Comparison of ENCODE assay signal across 1 cellular context in genomic region chr19:3500429-3501101, GRCh38.
TF ChIP-seq lines count a peak whose summit lies in the region.

DOHH (minus strand) TSS chr19:3500674; CDS start chr19:3496814, 3,860 bp downstream.

TF ChIP-seq in K562, 482 proteins besides CTCF, POLR2A, EP300 and RAD21 (continued from another document and continues in another):
- no peak for TF ChIP-seq ZNF318 (IDR thresholded peaks at IDR 0.05; ENCODE audit: borderline replicate concordance in 1 of 2, low read depth in 1 of 2)
- TF ChIP-seq XRCC3 (IDR thresholded peaks at IDR 0.05) = no peak
- peak; percentile 85 for TF ChIP-seq SUPT5H (IDR thresholded peaks at IDR 0.05)
- no peak for TF ChIP-seq CBX2 (IDR thresholded peaks at IDR 0.05; ENCODE audit: insufficient read depth, low read length, poor library complexity, severe bottlenecking)
- TF ChIP-seq ATF6 (CRISPR knock-in tag; IDR thresholded peaks at IDR 0.05) = peak; percentile 81
- no peak for TF ChIP-seq SFPQ (IDR thresholded peaks at IDR 0.05; ENCODE audit: low read depth, low read length)
- TF ChIP-seq POLR2AphosphoS2 (IDR thresholded peaks at IDR 0.05; ENCODE audit: low read length) = no peak
- peak; percentile 100 for TF ChIP-seq USF2 (CRISPR knock-in tag; IDR thresholded peaks at IDR 0.05)
- TF ChIP-seq BMI1 (IDR thresholded peaks at IDR 0.05; ENCODE audit: low read length) = no peak
- no peak for TF ChIP-seq ID3 (CRISPR knock-in tag; IDR thresholded peaks at IDR 0.05)
- TF ChIP-seq ID3 (tag; IDR thresholded peaks at IDR 0.05) = peak; percentile 76; the same call in 1 of the 2 replicates
- TF ChIP-seq THAP7 (CRISPR knock-in tag; IDR thresholded peaks at IDR 0.05) = no peak
- no peak for TF ChIP-seq HEY1 (CRISPR knock-in tag; IDR thresholded peaks at IDR 0.05; ENCODE audit: borderline replicate concordance)
- peak in 1 of 2 experiments; percentile 87; a peak in 1 of 4 replicates for TF ChIP-seq MLLT1 (IDR thresholded peaks at IDR 0.05)
- no peak for TF ChIP-seq ZNF778 (CRISPR knock-in tag; IDR thresholded peaks at IDR 0.05)
- TF ChIP-seq PHF8 (IDR thresholded peaks at IDR 0.05; ENCODE audit: borderline replicate concordance, low read length) = peak; percentile 91; the same call in 1 of the 2 replicates
- no peak for TF ChIP-seq CHD2 (IDR thresholded peaks at IDR 0.05; ENCODE audit: low read depth, low read length)
- peak; percentile 80 for TF ChIP-seq MAFK (IDR thresholded peaks at IDR 0.05; ENCODE audit: low read length)
- TF ChIP-seq HMG20A (CRISPR knock-in tag; conservative IDR thresholded peaks at IDR 0.05) = no peak
- TF ChIP-seq MYBL2 (IDR thresholded peaks at IDR 0.05; ENCODE audit: low read depth) = no peak
- no peak for TF ChIP-seq MYBL2 (CRISPR knock-in tag; IDR thresholded peaks at IDR 0.05; ENCODE audit: borderline replicate concordance)
- TF ChIP-seq ZNF184 (CRISPR knock-in tag; IDR thresholded peaks at IDR 0.05) = no peak
- TF ChIP-seq ATF1 (CRISPR knock-in tag; IDR thresholded peaks at IDR 0.05) = no peak
- peak; percentile 72 for TF ChIP-seq ATF1 (tag; IDR thresholded peaks at IDR 0.05)
- TF ChIP-seq NRF1 (conservative IDR thresholded peaks at IDR 0.05 in 1 of 2, IDR thresholded peaks at IDR 0.05 in 1 of 2) = peak; percentile 96 to 97
- TF ChIP-seq NFIC (IDR thresholded peaks at IDR 0.05) = peak; percentile 48
- TF ChIP-seq ZC3H8 (IDR thresholded peaks at IDR 0.05) = no peak
- peak; percentile 98 for TF ChIP-seq SIN3B (IDR thresholded peaks at IDR 0.05; ENCODE audit: low read depth)
- TF ChIP-seq CBX5 (IDR thresholded peaks at IDR 0.05; ENCODE audit: borderline replicate concordance, low read depth) = no peak
- TF ChIP-seq WHSC1 (IDR thresholded peaks at IDR 0.05; ENCODE audit: low read length) = no peak
- TF ChIP-seq ZNF316 (IDR thresholded peaks at IDR 0.05) = peak; percentile 95
- peak; percentile 100 for TF ChIP-seq ZNF24 (IDR thresholded peaks at IDR 0.05)
- peak; percentile 78 for TF ChIP-seq CREM (IDR thresholded peaks at IDR 0.05; ENCODE audit: low read depth)
- peak; percentile 97 for TF ChIP-seq CBFB (CRISPR knock-in tag; IDR thresholded peaks at IDR 0.05)
- TF ChIP-seq MNT (conservative IDR thresholded peaks at IDR 0.05) = peak; percentile 97 to 98
- TF ChIP-seq ZMIZ1 (IDR thresholded peaks at IDR 0.05; ENCODE audit: low read depth in 2 of 2, low read length in 2 of 2) = 0 out of 4 replicates have a peak, but pooled peaks of 1 of the 2 experiments have one; percentile 28
- peak; percentile 29 for TF ChIP-seq HNRNPLL (IDR thresholded peaks at IDR 0.05; ENCODE audit: low read depth, low read length, poor library complexity, severe bottlenecking)
- 0 out of 2 replicates have a peak, but pooled peaks have one; percentile 65 for TF ChIP-seq POLR2AphosphoS5 (IDR thresholded peaks at IDR 0.05; ENCODE audit: control insufficient read depth, insufficient read depth, low read depth, low read length)
- no peak for TF ChIP-seq NFE2L1 (tag; IDR thresholded peaks at IDR 0.05; ENCODE audit: borderline replicate concordance, low read depth)
- peak; percentile 60 to 95; a peak in 3 of 4 replicates for TF ChIP-seq TEAD1 (CRISPR knock-in tag; IDR thresholded peaks at IDR 0.05)
